In the genomic region with DNA sequence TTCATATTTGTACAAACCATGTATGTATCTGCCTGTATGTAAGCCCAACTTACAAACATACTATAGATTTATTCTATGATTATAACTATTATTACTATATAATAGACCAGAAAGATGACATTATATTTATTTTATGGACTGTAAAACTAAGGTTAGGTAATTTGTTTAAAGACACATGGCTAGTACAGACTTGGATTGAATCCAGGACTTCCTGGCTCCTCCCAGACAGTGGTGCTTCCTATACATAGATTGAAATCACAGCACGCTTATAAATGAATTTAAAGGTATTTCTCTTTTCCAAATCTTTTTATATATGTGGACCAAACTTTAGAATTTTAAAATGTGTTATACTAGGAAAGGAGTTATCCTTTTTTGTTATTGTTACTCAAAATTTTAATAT, we compare ENCODE assay signal across 1 cellular context.
TF ChIP-seq lines count a peak whose summit lies in the region.

No MANE protein-coding gene starts in this region.

TF ChIP-seq in HepG2, 621 proteins besides CTCF, POLR2A, EP300 and RAD21 (continued from another document):
- TF ChIP-seq, protein P1, sequence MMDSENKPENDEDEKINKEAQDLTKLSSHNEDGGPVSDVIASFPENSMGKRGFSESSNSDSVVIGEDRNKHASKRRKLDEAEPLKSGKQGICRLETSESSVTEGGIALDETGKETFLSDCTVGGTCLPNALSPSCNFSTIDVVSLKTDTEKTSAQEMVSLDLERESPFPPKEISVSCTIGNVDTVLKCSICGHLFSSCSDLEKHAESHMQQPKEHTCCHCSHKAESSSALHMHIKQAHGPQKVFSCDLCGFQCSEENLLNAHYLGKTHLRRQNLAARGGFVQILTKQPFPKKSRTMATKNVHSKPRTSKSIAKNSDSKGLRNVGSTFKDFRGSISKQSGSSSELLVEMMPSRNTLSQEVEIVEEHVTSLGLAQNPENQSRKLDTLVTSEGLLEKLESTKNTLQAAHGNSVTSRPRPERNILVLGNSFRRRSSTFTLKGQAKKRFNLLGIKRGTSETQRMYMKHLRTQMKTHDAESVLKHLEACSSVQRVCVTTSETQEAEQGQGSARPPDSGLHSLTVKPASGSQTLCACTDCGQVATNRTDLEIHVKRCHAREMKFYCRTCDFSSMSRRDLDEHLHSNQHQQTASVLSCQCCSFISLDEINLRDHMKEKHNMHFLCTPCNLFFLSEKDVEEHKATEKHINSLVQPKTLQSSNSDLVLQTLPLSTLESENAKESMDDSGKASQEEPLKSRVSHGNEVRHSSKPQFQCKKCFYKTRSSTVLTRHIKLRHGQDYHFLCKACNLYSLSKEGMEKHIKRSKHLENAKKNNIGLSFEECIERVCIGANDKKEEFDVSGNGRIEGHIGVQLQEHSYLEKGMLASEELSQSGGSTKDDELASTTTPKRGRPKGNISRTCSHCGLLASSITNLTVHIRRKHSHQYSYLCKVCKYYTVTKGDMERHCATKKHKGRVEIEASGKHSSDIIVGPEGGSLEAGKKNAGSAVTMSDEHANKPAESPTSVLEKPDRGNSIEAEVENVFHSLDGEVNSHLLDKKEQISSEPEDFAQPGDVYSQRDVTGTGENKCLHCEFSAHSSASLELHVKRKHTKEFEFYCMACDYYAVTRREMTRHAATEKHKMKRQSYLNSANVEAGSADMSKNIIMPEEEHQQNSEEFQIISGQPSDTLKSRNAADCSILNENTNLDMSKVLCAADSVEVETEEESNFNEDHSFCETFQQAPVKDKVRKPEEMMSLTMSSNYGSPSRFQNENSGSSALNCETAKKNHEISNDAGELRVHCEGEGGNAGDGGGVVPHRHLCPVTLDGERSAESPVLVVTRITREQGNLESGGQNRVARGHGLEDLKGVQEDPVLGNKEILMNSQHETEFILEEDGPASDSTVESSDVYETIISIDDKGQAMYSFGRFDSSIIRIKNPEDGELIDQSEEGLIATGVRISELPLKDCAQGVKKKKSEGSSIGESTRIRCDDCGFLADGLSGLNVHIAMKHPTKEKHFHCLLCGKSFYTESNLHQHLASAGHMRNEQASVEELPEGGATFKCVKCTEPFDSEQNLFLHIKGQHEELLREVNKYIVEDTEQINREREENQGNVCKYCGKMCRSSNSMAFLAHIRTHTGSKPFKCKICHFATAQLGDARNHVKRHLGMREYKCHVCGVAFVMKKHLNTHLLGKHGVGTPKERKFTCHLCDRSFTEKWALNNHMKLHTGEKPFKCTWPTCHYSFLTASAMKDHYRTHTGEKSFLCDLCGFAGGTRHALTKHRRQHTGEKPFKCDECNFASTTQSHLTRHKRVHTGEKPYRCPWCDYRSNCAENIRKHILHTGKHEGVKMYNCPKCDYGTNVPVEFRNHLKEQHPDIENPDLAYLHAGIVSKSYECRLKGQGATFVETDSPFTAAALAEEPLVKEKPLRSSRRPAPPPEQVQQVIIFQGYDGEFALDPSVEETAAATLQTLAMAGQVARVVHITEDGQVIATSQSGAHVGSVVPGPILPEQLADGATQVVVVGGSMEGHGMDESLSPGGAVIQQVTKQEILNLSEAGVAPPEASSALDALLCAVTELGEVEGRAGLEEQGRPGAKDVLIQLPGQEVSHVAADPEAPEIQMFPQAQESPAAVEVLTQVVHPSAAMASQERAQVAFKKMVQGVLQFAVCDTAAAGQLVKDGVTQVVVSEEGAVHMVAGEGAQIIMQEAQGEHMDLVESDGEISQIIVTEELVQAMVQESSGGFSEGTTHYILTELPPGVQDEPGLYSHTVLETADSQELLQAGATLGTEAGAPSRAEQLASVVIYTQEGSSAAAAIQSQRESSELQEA (CRISPR knock-in tag; IDR thresholded peaks at IDR 0.05; ENCODE audit: not compliant biosample characterization): no peak
- TF ChIP-seq, protein P2, sequence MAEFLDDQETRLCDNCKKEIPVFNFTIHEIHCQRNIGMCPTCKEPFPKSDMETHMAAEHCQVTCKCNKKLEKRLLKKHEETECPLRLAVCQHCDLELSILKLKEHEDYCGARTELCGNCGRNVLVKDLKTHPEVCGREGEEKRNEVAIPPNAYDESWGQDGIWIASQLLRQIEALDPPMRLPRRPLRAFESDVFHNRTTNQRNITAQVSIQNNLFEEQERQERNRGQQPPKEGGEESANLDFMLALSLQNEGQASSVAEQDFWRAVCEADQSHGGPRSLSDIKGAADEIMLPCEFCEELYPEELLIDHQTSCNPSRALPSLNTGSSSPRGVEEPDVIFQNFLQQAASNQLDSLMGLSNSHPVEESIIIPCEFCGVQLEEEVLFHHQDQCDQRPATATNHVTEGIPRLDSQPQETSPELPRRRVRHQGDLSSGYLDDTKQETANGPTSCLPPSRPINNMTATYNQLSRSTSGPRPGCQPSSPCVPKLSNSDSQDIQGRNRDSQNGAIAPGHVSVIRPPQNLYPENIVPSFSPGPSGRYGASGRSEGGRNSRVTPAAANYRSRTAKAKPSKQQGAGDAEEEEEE (CRISPR knock-in tag; IDR thresholded peaks at IDR 0.05; ENCODE audit: borderline replicate concordance): no peak
- no peak for TF ChIP-seq TEAD3 (CRISPR knock-in tag; optimal IDR thresholded peaks at IDR 0.05; ENCODE audit: borderline replicate concordance)
- no peak for TF ChIP-seq MZF1 (CRISPR knock-in tag; IDR thresholded peaks at IDR 0.05; ENCODE audit: borderline replicate concordance)
- no peak for TF ChIP-seq SCMH1 (CRISPR knock-in tag; IDR thresholded peaks at IDR 0.05; ENCODE audit: borderline replicate concordance)
- TF ChIP-seq, protein P3, sequence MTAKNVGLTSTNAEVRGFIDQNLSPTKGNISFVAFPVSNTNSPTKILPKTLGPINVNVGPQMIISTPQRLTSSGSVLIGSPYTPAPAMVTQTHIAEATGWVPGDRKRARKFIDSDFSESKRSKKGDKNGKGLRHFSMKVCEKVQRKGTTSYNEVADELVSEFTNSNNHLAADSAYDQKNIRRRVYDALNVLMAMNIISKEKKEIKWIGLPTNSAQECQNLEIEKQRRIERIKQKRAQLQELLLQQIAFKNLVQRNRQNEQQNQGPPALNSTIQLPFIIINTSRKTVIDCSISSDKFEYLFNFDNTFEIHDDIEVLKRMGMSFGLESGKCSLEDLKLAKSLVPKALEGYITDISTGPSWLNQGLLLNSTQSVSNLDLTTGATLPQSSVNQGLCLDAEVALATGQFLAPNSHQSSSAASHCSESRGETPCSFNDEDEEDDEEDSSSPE (CRISPR knock-in tag; IDR thresholded peaks at IDR 0.05): no peak
- TF ChIP-seq, protein P4, sequence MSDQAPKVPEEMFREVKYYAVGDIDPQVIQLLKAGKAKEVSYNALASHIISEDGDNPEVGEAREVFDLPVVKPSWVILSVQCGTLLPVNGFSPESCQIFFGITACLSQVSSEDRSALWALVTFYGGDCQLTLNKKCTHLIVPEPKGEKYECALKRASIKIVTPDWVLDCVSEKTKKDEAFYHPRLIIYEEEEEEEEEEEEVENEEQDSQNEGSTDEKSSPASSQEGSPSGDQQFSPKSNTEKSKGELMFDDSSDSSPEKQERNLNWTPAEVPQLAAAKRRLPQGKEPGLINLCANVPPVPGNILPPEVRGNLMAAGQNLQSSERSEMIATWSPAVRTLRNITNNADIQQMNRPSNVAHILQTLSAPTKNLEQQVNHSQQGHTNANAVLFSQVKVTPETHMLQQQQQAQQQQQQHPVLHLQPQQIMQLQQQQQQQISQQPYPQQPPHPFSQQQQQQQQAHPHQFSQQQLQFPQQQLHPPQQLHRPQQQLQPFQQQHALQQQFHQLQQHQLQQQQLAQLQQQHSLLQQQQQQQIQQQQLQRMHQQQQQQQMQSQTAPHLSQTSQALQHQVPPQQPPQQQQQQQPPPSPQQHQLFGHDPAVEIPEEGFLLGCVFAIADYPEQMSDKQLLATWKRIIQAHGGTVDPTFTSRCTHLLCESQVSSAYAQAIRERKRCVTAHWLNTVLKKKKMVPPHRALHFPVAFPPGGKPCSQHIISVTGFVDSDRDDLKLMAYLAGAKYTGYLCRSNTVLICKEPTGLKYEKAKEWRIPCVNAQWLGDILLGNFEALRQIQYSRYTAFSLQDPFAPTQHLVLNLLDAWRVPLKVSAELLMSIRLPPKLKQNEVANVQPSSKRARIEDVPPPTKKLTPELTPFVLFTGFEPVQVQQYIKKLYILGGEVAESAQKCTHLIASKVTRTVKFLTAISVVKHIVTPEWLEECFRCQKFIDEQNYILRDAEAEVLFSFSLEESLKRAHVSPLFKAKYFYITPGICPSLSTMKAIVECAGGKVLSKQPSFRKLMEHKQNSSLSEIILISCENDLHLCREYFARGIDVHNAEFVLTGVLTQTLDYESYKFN (CRISPR knock-in tag; conservative IDR thresholded peaks at IDR 0.05): no peak
- no peak for TF ChIP-seq ZNF331 (CRISPR knock-in tag; IDR thresholded peaks at IDR 0.05)
- no peak for TF ChIP-seq ASH2L (IDR thresholded peaks at IDR 0.05; ENCODE audit: insufficient read length, low read depth, low read length)
- TF ChIP-seq HNRNPK (IDR thresholded peaks at IDR 0.05; ENCODE audit: low read depth, low read length, poor library complexity, severe bottlenecking): no peak
- TF ChIP-seq ZNF3 (CRISPR knock-in tag; IDR thresholded peaks at IDR 0.05): no peak
- TF ChIP-seq ATAD3A (CRISPR knock-in tag; IDR thresholded peaks at IDR 0.05): no peak
- no peak for TF ChIP-seq ZNF543 (CRISPR knock-in tag; IDR thresholded peaks at IDR 0.05)
- TF ChIP-seq HNF4G (IDR thresholded peaks at IDR 0.05; ENCODE audit: borderline replicate concordance, low read depth, low read length): no peak
- no peak for TF ChIP-seq HNF4G (CRISPR knock-in tag; IDR thresholded peaks at IDR 0.05; ENCODE audit: borderline replicate concordance, low read depth)
- no peak for TF ChIP-seq ZNF598 (CRISPR knock-in tag; IDR thresholded peaks at IDR 0.05; ENCODE audit: borderline replicate concordance)
